8 cellular contexts compared by ENCODE assay signal in genomic region chr4:2417196-2417764, GRCh38. TPM values are rescaled to one million over a fixed set of nuclear protein-coding genes. Genes with fewer than 3 reads are reported as not detected.
DNase-seq lines count a peak whose midpoint lies in the region; ATAC-seq and TF ChIP-seq lines count a peak whose summit lies in the region.

No MANE protein-coding gene starts in this region.

- in situ Hi-C loops in brain microvascular endothelial cell (cut with HindIII; ENCODE audit: low pct_ligation_motif_present, low sequenced_read_pairs) = no loop called here

- intact Hi-C loops in A673 (cut with micrococcal nuclease; ENCODE audit: unreplicated experiment) = loop anchor here (5.0 to 10.0 kb wide), 2 partner anchors 152 to 175 kb away; partner anchors contain the start of genes HAUS3, MXD4 and POLN

- no peak overlapping the region for H3K9ac ChIP-seq in HUES6 (ENCODE audit: low read length)

- H3K27me3 ChIP-seq in A673 (replicated peaks; ENCODE audit: insufficient read depth, low read depth, low read length, poor library complexity) (peaks cover 25% of the 10 kb centered on the region), HUES6 (ENCODE audit: control insufficient read depth, insufficient read depth, low read length) (peaks cover 84% of the 10 kb centered on the region), brain microvascular endothelial cell (replicated peaks) (peaks cover 36% of the 10 kb centered on the region), mononuclear cell (ENCODE audit: insufficient read depth, low read length) (peaks cover 46% of the 10 kb centered on the region)

- TF ChIP-seq CTCF in A673 (conservative IDR thresholded peaks at IDR 0.05; ENCODE audit: low read depth, low read length) (no peak), brain microvascular endothelial cell (IDR thresholded peaks at IDR 0.05; ENCODE audit: low read depth, low read length, missing control alignments) (no peak)

- BruUV-seq in A673 (replicated peaks; lab: Mats Ljungman, UMichigan) = no TSS peak

- POLR2A ChIA-PET in A673 (lab: Charles Lee; ENCODE audit: low non-redundant PET) = no interaction called here

- no peaks in the 10 kb centered on the region for H3K9me3 ChIP-seq in A673 (ENCODE audit: low read depth, low read length, poor library complexity, severe bottlenecking)
- H3K9me3 ChIP-seq in HUES6 (ENCODE audit: control insufficient read depth, insufficient read depth, low read depth, low read length) = no peaks in the 10 kb centered on the region
- no peaks in the 10 kb centered on the region for H3K9me3 ChIP-seq in mononuclear cell (ENCODE audit: low read depth, low read length)

- H3K4me1 ChIP-seq in A673 (ENCODE audit: insufficient read depth, low read length, poor library complexity, severe bottlenecking) (peaks cover 34% of the 10 kb centered on the region), HUES6 (ENCODE audit: control insufficient read depth, insufficient read depth, low read length) (peaks cover 30% of the 10 kb centered on the region), mononuclear cell (ENCODE audit: insufficient read depth, low read length) (peaks cover 61% of the 10 kb centered on the region)

- DNase-seq in A673 (ENCODE audit: low spot score) (no peak), brain microvascular endothelial cell (no peak), SIG-M5 treated with dmso at 0.1 percent for 504 hours (lab: John Stamatoyannopoulos, UW; ENCODE audit: unreplicated experiment) (no peak), NCI-H345 (lab: John Stamatoyannopoulos, UW) (no peak), occipital lobe (lab: John Stamatoyannopoulos, UW) (no peak)

- H3K27ac ChIP-seq in A673 (ENCODE audit: low read depth, low read length, poor library complexity, severe bottlenecking) = no peak overlapping the region
- no peak overlapping the region for H3K27ac ChIP-seq in HUES6 (ENCODE audit: low read depth, low read length)
- H3K27ac ChIP-seq in brain microvascular endothelial cell = no peak overlapping the region

- CTCF ChIA-PET in A673 (lab: Charles Lee) = no interaction called here

- no peaks in the 10 kb centered on the region for H3K36me3 ChIP-seq in A673 (ENCODE audit: insufficient read depth, low read length, poor library complexity, severe bottlenecking)
- H3K36me3 ChIP-seq in HUES6 (ENCODE audit: control insufficient read depth, insufficient read depth, low read length) = no peaks in the 10 kb centered on the region
- H3K36me3 ChIP-seq in brain microvascular endothelial cell (replicated peaks) = no peaks in the 10 kb centered on the region

- no peak for ATAC-seq in HG03139 (IDR thresholded peaks at IDR 0.05; ENCODE audit: unreplicated experiment)

- peak overlapping the region; percentile 59 for H3K4me3 ChIP-seq in A673 (ENCODE audit: low read depth, low read length, poor library complexity, severe bottlenecking)
- peak overlapping the region; percentile 62 for H3K4me3 ChIP-seq in HUES6 (ENCODE audit: low read depth, low read length)
- H3K4me3 ChIP-seq in brain microvascular endothelial cell (ENCODE audit: low read depth, low read length) = peak overlapping the region; percentile 46
- H3K4me3 ChIP-seq in mononuclear cell (ENCODE audit: low read length) = peak overlapping the region; percentile 48

RNA-seq across cellular contexts. Expression of gene ZFYVE28, which starts 1.2 kb away (rescaled TPM):
- total RNA-seq in A673 (2021) (7.6 and 8.6 TPM in 2 replicates), mononuclear cell (8.9 TPM), occipital lobe (3.7 TPM)

RNA-seq across cellular contexts. Expression of gene CFAP99, which starts 1.5 kb away (rescaled TPM):
- total RNA-seq in A673 (2021) (not detected in 2 replicates), mononuclear cell (0.10 TPM), occipital lobe (not detected)

RNA-seq across cellular contexts. Expression of gene RNF4, which starts 51.6 kb away (rescaled TPM):
- 113 and 119 TPM in 2 replicates for total RNA-seq in A673 (2021)
- 126 TPM for total RNA-seq in mononuclear cell
- total RNA-seq in occipital lobe = 29.6 TPM
